15 cellular contexts compared by ENCODE assay signal in the genomic region with DNA sequence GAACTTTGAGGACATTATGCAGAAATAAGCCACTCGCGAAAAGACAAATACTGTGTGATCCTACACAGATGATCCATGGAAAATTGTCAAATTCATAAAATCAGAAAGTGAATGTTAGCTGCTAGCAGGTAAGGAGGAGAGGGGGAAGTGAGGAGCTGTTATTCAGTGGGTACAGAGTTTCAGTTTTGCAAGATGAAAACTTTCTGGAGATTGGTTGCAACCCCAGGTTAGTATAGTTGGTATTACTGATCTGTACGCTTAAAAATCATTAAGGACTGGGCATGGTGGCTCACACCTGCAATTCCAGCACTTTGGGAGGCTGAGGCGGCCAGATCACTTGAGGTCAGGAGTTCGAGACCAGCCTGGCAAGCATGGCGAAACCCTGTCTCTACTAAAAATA. TPM values are rescaled to one million over a fixed set of nuclear protein-coding genes. Genes with fewer than 3 reads are reported as not detected.
A peak's percentile ranks its signal among the peaks of the same experiment; 100 is the strongest.
DNase-seq lines count a peak whose midpoint lies in the region; ATAC-seq and TF ChIP-seq lines count a peak whose summit lies in the region.
"Had no signal": no experiment of that assay in that cellular context is flagged by ENCODE, and none has a peak within 500 bp of the region (broad histone marks: within the 10 kb centered on the region; RNA-seq: fewer than 3 reads in every experiment).

No MANE protein-coding gene starts in this region.

- intact Hi-C loops in activated CD4-positive, alpha-beta T cell treated with anti-CD3 and anti-CD28 coated beads for 36 hours (cut with DNase I, micrococcal nuclease): loop anchor here (2.0 to 10.0 kb wide), 2 partner anchors 16 to 858 kb away; no protein-coding TSS in a partner anchor
- intact Hi-C loops in CD4-positive, alpha-beta T cell (cut with DNase I, micrococcal nuclease): no loop called here
- intact Hi-C loops in activated CD8-positive, alpha-beta T cell treated with anti-CD3 and anti-CD28 coated beads for 36 hours (cut with micrococcal nuclease): no loop called here

- no peak overlapping the region for H3K27ac ChIP-seq in CD4-positive, alpha-beta T cell (ENCODE audit: low read depth, low read length)
- H3K27ac ChIP-seq: GM23248 had no signal

- peaks cover 25% of the 10 kb centered on the region for H3K9me3 Mint-ChIP-seq in activated CD4-positive, alpha-beta T cell treated with anti-CD3 and anti-CD28 coated beads for 36 hours (ENCODE audit: low read depth)
- peaks cover 14% of the 10 kb centered on the region for H3K9me3 Mint-ChIP-seq in CD4-positive, alpha-beta T cell
- peaks cover 27% of the 10 kb centered on the region for H3K9me3 Mint-ChIP-seq in activated CD8-positive, alpha-beta T cell treated with anti-CD3 and anti-CD28 coated beads for 36 hours
- H3K9me3 Mint-ChIP-seq in stimulated activated naive B cell treated with anti-CD40 and anti-IgM and Interleukin-4, amounts not matched to agents 10 μg/mL and 1 μg/mL and 100 μg/mL, for 72 hours: peaks cover 12 to 13% of the 10 kb centered on the region in 2 donors
- H3K9me3 Mint-ChIP-seq in stimulated activated memory B cell treated with anti-CD40 and anti-IgM and Interleukin-4, amounts not matched to agents 10 μg/mL and 1 μg/mL and 100 μg/mL, for 72 hours: peaks cover 10% of the 10 kb centered on the region

- DNase-seq in activated CD4-positive, alpha-beta T cell treated with anti-CD3 and anti-CD28 coated beads for 36 hours: no peak
- no peak for DNase-seq in activated CD4-positive, alpha-beta T cell treated with anti-CD3 and anti-CD28 coated beads, Interleukin-2, amount 50 U/mL, for 48 hours
- no peak for DNase-seq in CD4-positive, alpha-beta T cell
- no peak for DNase-seq in activated CD8-positive, alpha-beta T cell treated with anti-CD3 and anti-CD28 coated beads for 36 hours
- DNase-seq in stimulated activated naive B cell treated with anti-CD40 and anti-IgM and Interleukin-4, amounts not matched to agents 10 μg/mL and 1 μg/mL and 100 μg/mL, for 72 hours: no peak
- no peak for DNase-seq in left lobe of liver (ENCODE audit: low spot score)
- DNase-seq: 8988T; BE2C; C1 segment of cervical spinal cord; Caco-2; CD4-positive, CD25-positive, alpha-beta regulatory T cell; GDM1; GM23248; HCEC 1CT had no signal

- POLR2A ChIA-PET in activated CD4-positive, alpha-beta T cell treated with anti-CD3 and anti-CD28 coated beads for 36 hours (lab: Charles Lee): no interaction called here
- POLR2A ChIA-PET in CD4-positive, alpha-beta T cell (lab: Charles Lee): interaction anchor here (0.6 to 4.8 kb wide), 9 partner anchors 10 to 548 kb away, joined by 3 to 63 read pairs (median 6); partner anchors contain the start of genes ATP13A1, ZNF101, ZNF14 and ZNF506
- POLR2A ChIA-PET in activated CD8-positive, alpha-beta T cell treated with anti-CD3 and anti-CD28 coated beads for 36 hours (lab: Charles Lee): interaction anchor here (0.7 to 3.4 kb wide), 5 partner anchors 10 to 44 kb away, joined by 3 to 17 read pairs (median 3); partner anchors contain the start of genes ATP13A1 and ZNF101

- CTCF ChIA-PET in activated CD4-positive, alpha-beta T cell treated with anti-CD3 and anti-CD28 coated beads for 36 hours (lab: Charles Lee): interaction anchor here (0.7 kb wide), 1 partner anchor 248 kb away, joined by 4 read pairs; no protein-coding TSS in a partner anchor
- CTCF ChIA-PET in CD4-positive, alpha-beta T cell (lab: Charles Lee): no interaction called here
- CTCF ChIA-PET in activated CD8-positive, alpha-beta T cell treated with anti-CD3 and anti-CD28 coated beads for 36 hours (lab: Charles Lee): no interaction called here

- H3K27me3 Mint-ChIP-seq in activated CD4-positive, alpha-beta T cell treated with anti-CD3 and anti-CD28 coated beads for 36 hours: no peaks in the 10 kb centered on the region
- H3K27me3 Mint-ChIP-seq in CD4-positive, alpha-beta T cell: no peaks in the 10 kb centered on the region
- no peaks in the 10 kb centered on the region for H3K27me3 Mint-ChIP-seq in activated CD8-positive, alpha-beta T cell treated with anti-CD3 and anti-CD28 coated beads for 36 hours
- no peaks in the 10 kb centered on the region for H3K27me3 Mint-ChIP-seq in stimulated activated naive B cell treated with anti-CD40 and anti-IgM and Interleukin-4, amounts not matched to agents 10 μg/mL and 1 μg/mL and 100 μg/mL, for 72 hours
- H3K27me3 Mint-ChIP-seq in stimulated activated memory B cell treated with anti-CD40 and anti-IgM and Interleukin-4, amounts not matched to agents 10 μg/mL and 1 μg/mL and 100 μg/mL, for 72 hours: no peaks in the 10 kb centered on the region
- H3K27me3 Mint-ChIP-seq: CD4-positive, CD25-positive, alpha-beta regulatory T cell had no signal

- peaks cover 50% of the 10 kb centered on the region for H3K36me3 Mint-ChIP-seq in activated CD4-positive, alpha-beta T cell treated with anti-CD3 and anti-CD28 coated beads for 36 hours (ENCODE audit: low read depth)
- peaks cover 62% of the 10 kb centered on the region for H3K36me3 Mint-ChIP-seq in CD4-positive, alpha-beta T cell (ENCODE audit: low read depth)
- peaks cover 54% of the 10 kb centered on the region for H3K36me3 Mint-ChIP-seq in activated CD8-positive, alpha-beta T cell treated with anti-CD3 and anti-CD28 coated beads for 36 hours (ENCODE audit: low read depth)
- peaks cover 35 to 44% of the 10 kb centered on the region in 2 donors for H3K36me3 Mint-ChIP-seq in stimulated activated naive B cell treated with anti-CD40 and anti-IgM and Interleukin-4, amounts not matched to agents 10 μg/mL and 1 μg/mL and 100 μg/mL, for 72 hours
- peaks cover 39% of the 10 kb centered on the region for H3K36me3 Mint-ChIP-seq in stimulated activated memory B cell treated with anti-CD40 and anti-IgM and Interleukin-4, amounts not matched to agents 10 μg/mL and 1 μg/mL and 100 μg/mL, for 72 hours

- no peak overlapping the region for H3K27ac Mint-ChIP-seq in activated CD4-positive, alpha-beta T cell treated with anti-CD3 and anti-CD28 coated beads for 36 hours
- no peak overlapping the region for H3K27ac Mint-ChIP-seq in CD4-positive, alpha-beta T cell
- H3K27ac Mint-ChIP-seq in activated CD8-positive, alpha-beta T cell treated with anti-CD3 and anti-CD28 coated beads for 36 hours: no peak overlapping the region
- no peak overlapping the region for H3K27ac Mint-ChIP-seq in stimulated activated naive B cell treated with anti-CD40 and anti-IgM and Interleukin-4, amounts not matched to agents 10 μg/mL and 1 μg/mL and 100 μg/mL, for 72 hours
- no peak overlapping the region for H3K27ac Mint-ChIP-seq in stimulated activated memory B cell treated with anti-CD40 and anti-IgM and Interleukin-4, amounts not matched to agents 10 μg/mL and 1 μg/mL and 100 μg/mL, for 72 hours

- peaks cover 37% of the 10 kb centered on the region for H3K9me3 ChIP-seq in CD4-positive, alpha-beta T cell (ENCODE audit: control insufficient read depth, low read length)
- H3K9me3 ChIP-seq: BE2C had no signal

- H3K27me3 ChIP-seq in CD4-positive, alpha-beta T cell (ENCODE audit: control insufficient read depth, insufficient read depth, low read length): no peaks in the 10 kb centered on the region
- H3K27me3 ChIP-seq: BE2C had no signal

- no peak overlapping the region for H3K4me3 Mint-ChIP-seq in activated CD4-positive, alpha-beta T cell treated with anti-CD3 and anti-CD28 coated beads for 36 hours
- H3K4me3 Mint-ChIP-seq in CD4-positive, alpha-beta T cell: no peak overlapping the region
- no peak overlapping the region for H3K4me3 Mint-ChIP-seq in activated CD8-positive, alpha-beta T cell treated with anti-CD3 and anti-CD28 coated beads for 36 hours
- H3K4me3 Mint-ChIP-seq in stimulated activated naive B cell treated with anti-CD40 and anti-IgM and Interleukin-4, amounts not matched to agents 10 μg/mL and 1 μg/mL and 100 μg/mL, for 72 hours: no peak overlapping the region
- H3K4me3 Mint-ChIP-seq in stimulated activated memory B cell treated with anti-CD40 and anti-IgM and Interleukin-4, amounts not matched to agents 10 μg/mL and 1 μg/mL and 100 μg/mL, for 72 hours: no peak overlapping the region
- H3K4me3 Mint-ChIP-seq: CD4-positive, CD25-positive, alpha-beta regulatory T cell had no signal

- peak; percentile 43 for ATAC-seq in activated CD4-positive, alpha-beta T cell treated with anti-CD3 and anti-CD28 coated beads for 36 hours
- ATAC-seq in CD4-positive, alpha-beta T cell (ENCODE audit: poor library complexity): peak; percentile 28
- peak; percentile 18 for ATAC-seq in activated CD8-positive, alpha-beta T cell treated with anti-CD3 and anti-CD28 coated beads for 36 hours
- peak; percentile 27 to 41 for ATAC-seq in stimulated activated naive B cell treated with anti-CD40 and anti-IgM and Interleukin-4, amounts not matched to agents 10 μg/mL and 1 μg/mL and 100 μg/mL, for 72 hours (replicated peaks)
- no peak for ATAC-seq in left lobe of liver
- no peak for ATAC-seq in stimulated activated memory B cell treated with anti-CD40 and anti-IgM and Interleukin-4, amounts not matched to agents 10 μg/mL and 1 μg/mL and 100 μg/mL, for 72 hours

- no peaks in the 10 kb centered on the region for H3K4me1 Mint-ChIP-seq in activated CD4-positive, alpha-beta T cell treated with anti-CD3 and anti-CD28 coated beads for 36 hours
- no peaks in the 10 kb centered on the region for H3K4me1 Mint-ChIP-seq in CD4-positive, alpha-beta T cell (ENCODE audit: low read depth)
- no peaks in the 10 kb centered on the region for H3K4me1 Mint-ChIP-seq in activated CD8-positive, alpha-beta T cell treated with anti-CD3 and anti-CD28 coated beads for 36 hours (ENCODE audit: low read depth)
- peaks cover 0 to 5% of the 10 kb centered on the region in 2 donors for H3K4me1 Mint-ChIP-seq in stimulated activated naive B cell treated with anti-CD40 and anti-IgM and Interleukin-4, amounts not matched to agents 10 μg/mL and 1 μg/mL and 100 μg/mL, for 72 hours
- no peaks in the 10 kb centered on the region for H3K4me1 Mint-ChIP-seq in stimulated activated memory B cell treated with anti-CD40 and anti-IgM and Interleukin-4, amounts not matched to agents 10 μg/mL and 1 μg/mL and 100 μg/mL, for 72 hours

- no peak for TF ChIP-seq CTCF in CD4-positive, alpha-beta T cell (IDR thresholded peaks at IDR 0.05)
- no peak for TF ChIP-seq CTCF in activated CD8-positive, alpha-beta T cell treated with anti-CD3 and anti-CD28 coated beads for 36 hours (IDR thresholded peaks at IDR 0.05)

RNA-seq across cellular contexts. Expression of gene ZNF101, which starts 17.9 kb away (rescaled TPM):
- 10 to 100 TPM; 63.9 to 70.8 TPM for total RNA-seq in activated CD4-positive, alpha-beta T cell treated with anti-CD3 and anti-CD28 coated beads for 36 hours
- total RNA-seq in CD4-positive, alpha-beta T cell: 10 to 100 TPM; 58.8 to 60.6 TPM
- 10 to 100 TPM; 82.5 to 85.2 TPM for total RNA-seq in activated CD8-positive, alpha-beta T cell treated with anti-CD3 and anti-CD28 coated beads for 36 hours
- total RNA-seq in left lobe of liver: 3.4 TPM

RNA-seq across cellular contexts. Expression of gene ATP13A1, which starts 23.1 kb away (rescaled TPM):
- 10 to 100 TPM; 61.8 to 71.2 TPM for total RNA-seq in activated CD4-positive, alpha-beta T cell treated with anti-CD3 and anti-CD28 coated beads for 36 hours
- 10 to 100 TPM; 84.8 to 87.6 TPM for total RNA-seq in CD4-positive, alpha-beta T cell
- 10 to 100 TPM; 52.4 to 53.1 TPM for total RNA-seq in activated CD8-positive, alpha-beta T cell treated with anti-CD3 and anti-CD28 coated beads for 36 hours
- total RNA-seq in left lobe of liver: 34.2 TPM

RNA-seq across cellular contexts. Expression of gene GMIP, which starts 43.1 kb away (rescaled TPM):
- total RNA-seq in activated CD4-positive, alpha-beta T cell treated with anti-CD3 and anti-CD28 coated beads for 36 hours: 10 to 100 TPM; 54.9 to 56.6 TPM
- 10 to 100 TPM; 89.6 to 97.0 TPM for total RNA-seq in CD4-positive, alpha-beta T cell
- 10 to 100 TPM; 57.3 to 59.9 TPM for total RNA-seq in activated CD8-positive, alpha-beta T cell treated with anti-CD3 and anti-CD28 coated beads for 36 hours
- total RNA-seq in left lobe of liver: 3.7 TPM

RNA-seq across cellular contexts. Expression of gene ZNF14, which starts 46.3 kb away (rescaled TPM):
- 1 to 10 TPM; 9.2 TPM for total RNA-seq in activated CD4-positive, alpha-beta T cell treated with anti-CD3 and anti-CD28 coated beads for 36 hours
- 10 to 100 TPM; 36.9 to 37.3 TPM for total RNA-seq in CD4-positive, alpha-beta T cell
- total RNA-seq in activated CD8-positive, alpha-beta T cell treated with anti-CD3 and anti-CD28 coated beads for 36 hours: 1 to 10 TPM; 8.6 to 9.3 TPM
- 0.40 TPM for total RNA-seq in left lobe of liver

RNA-seq across cellular contexts. Expression of gene LPAR2, which starts 58.6 kb away (rescaled TPM):
- total RNA-seq in activated CD4-positive, alpha-beta T cell treated with anti-CD3 and anti-CD28 coated beads for 36 hours: 10 to 100 TPM; 21.6 to 33.2 TPM
- 10 to 100 TPM; 85.9 to 93.7 TPM for total RNA-seq in CD4-positive, alpha-beta T cell
- 10 to 100 TPM; 26.6 to 28.2 TPM for total RNA-seq in activated CD8-positive, alpha-beta T cell treated with anti-CD3 and anti-CD28 coated beads for 36 hours
- 1.3 TPM for total RNA-seq in left lobe of liver

Comparison
In these comparisons a context has a peak if more than half of its experiments do, and no peak if none do; other contexts are left out.
1. ATAC-seq: peak in activated CD4-positive, alpha-beta T cell treated with anti-CD3 and anti-CD28 coated beads for 36 hours (single experiment), CD4-positive, alpha-beta T cell (single experiment), activated CD8-positive, alpha-beta T cell treated with anti-CD3 and anti-CD28 coated beads for 36 hours (single experiment) and stimulated activated naive B cell treated with anti-CD40 and anti-IgM and Interleukin-4, amounts not matched to agents 10 μg/mL and 1 μg/mL and 100 μg/mL, for 72 hours (2 of 2); none in left lobe of liver (single experiment) and stimulated activated memory B cell treated with anti-CD40 and anti-IgM and Interleukin-4, amounts not matched to agents 10 μg/mL and 1 μg/mL and 100 μg/mL, for 72 hours (single experiment).
2. RNA of gene ZNF101, which starts 17.9 kb away (total RNA-seq): 82.5 to 85.2 TPM in activated CD8-positive, alpha-beta T cell treated with anti-CD3 and anti-CD28 coated beads for 36 hours, 63.9 to 70.8 TPM in activated CD4-positive, alpha-beta T cell treated with anti-CD3 and anti-CD28 coated beads for 36 hours and 58.8 to 60.6 TPM in CD4-positive, alpha-beta T cell; 3.4 TPM in left lobe of liver (single experiment); every median in the first group is over 10 times any median in the second.
3. RNA of gene GMIP, which starts 43.1 kb away (total RNA-seq): 89.6 to 97.0 TPM in CD4-positive, alpha-beta T cell, 57.3 to 59.9 TPM in activated CD8-positive, alpha-beta T cell treated with anti-CD3 and anti-CD28 coated beads for 36 hours and 54.9 to 56.6 TPM in activated CD4-positive, alpha-beta T cell treated with anti-CD3 and anti-CD28 coated beads for 36 hours; 3.7 TPM in left lobe of liver (single experiment); every median in the first group is over 10 times any median in the second.
4. intact Hi-C loops: an anchor here in activated CD4-positive, alpha-beta T cell treated with anti-CD3 and anti-CD28 coated beads for 36 hours (2.0 to 10.0 kb wide); none called in CD4-positive, alpha-beta T cell and activated CD8-positive, alpha-beta T cell treated with anti-CD3 and anti-CD28 coated beads for 36 hours.